Comparison of ENCODE assay signal across 8 cellular contexts in genomic region chr16:12261739-12262453, GRCh38.
DNase-seq lines count a peak whose midpoint lies in the region; ATAC-seq, FAIRE-seq and TF ChIP-seq lines count a peak whose summit lies in the region.
"Not testable (repeated sequence)": the region's sequence is repeated elsewhere in the genome, so short reads cannot be mapped to it uniquely, and the experiment has no call there.

No MANE protein-coding gene starts in this region.

- not testable (repeated sequence) for BruUV-seq in HepG2 (replicated peaks; lab: Mats Ljungman, UMichigan)

- not testable (repeated sequence) for H3K27ac ChIP-seq in A549; RWPE2 (ENCODE audit: poor library complexity, severe bottlenecking); osteoblast (ENCODE audit: low read depth, low read length)
- H3K27ac ChIP-seq in HepG2 (ENCODE audit: extremely low read length, insufficient read depth, low read length): peak overlapping the region; percentile 64

- not testable (repeated sequence) for TF ChIP-seq POLR2A in A549 (IDR thresholded peaks at IDR 0.05; ENCODE audit: low read length); HepG2 (IDR thresholded peaks at IDR 0.05; ENCODE audit: insufficient read depth in 1 of 2, low read depth in 2 of 2, low read length in 2 of 2)

- not testable (repeated sequence) for H3K9me3 ChIP-seq in A549; RWPE2 (ENCODE audit: severe bottlenecking); HepG2 (ENCODE audit: low read length); osteoblast (ENCODE audit: low read depth, low read length)

- TF ChIP-seq RAD21 in A549 (conservative IDR thresholded peaks at IDR 0.05 in 1 of 2, IDR thresholded peaks at IDR 0.05 in 1 of 2); HepG2 (CRISPR knock-in tag; IDR thresholded peaks at IDR 0.05): not testable (repeated sequence)

- not testable (repeated sequence) for ATAC-seq in A549; RWPE2 (ENCODE audit: low read depth)
- peak; percentile 14 for ATAC-seq in HepG2

- H2AFZ ChIP-seq in HepG2 (ENCODE audit: low read length): peak overlapping the region; percentile 8
- not testable (repeated sequence) for H2AFZ ChIP-seq in osteoblast (ENCODE audit: low read length)

- peak overlapping the region in 4 of 5 experiments; percentile 7 to 71 (median 49) for H3K27ac Mint-ChIP-seq in brain

- CTCF ChIA-PET in A549 (lab: Yijun Ruan, JAX): interaction anchor here (1.0 to 1.2 kb wide), 2 partner anchors 51 to 167 kb away, joined by 3 read pairs; no protein-coding TSS in a partner anchor
- CTCF ChIA-PET in HepG2 (lab: Yijun Ruan, JAX; ENCODE audit: low intra/inter-chr PET ratio, low total read pairs): not testable (repeated sequence)

- peak overlapping the region; percentile 30; the same call in 1 of the 3 replicates for H3K4me2 ChIP-seq in A549
- peak overlapping the region; percentile 66 for H3K4me2 ChIP-seq in HepG2 (ENCODE audit: low read depth, low read length)
- H3K4me2 ChIP-seq in osteoblast (ENCODE audit: insufficient read depth, low read length): not testable (repeated sequence)

- peaks cover 73% of the 10 kb centered on the region for H3K4me1 Mint-ChIP-seq in brain

- POLR2A ChIA-PET in A549 (lab: Yijun Ruan, JAX): not testable (repeated sequence)
- POLR2A ChIA-PET in HepG2 (lab: Yijun Ruan, JAX): interaction anchor here (0.8 to 3.9 kb wide), 9 partner anchors 11 to 285 kb away, joined by 3 to 88 read pairs (median 11); partner anchors contain the start of gene SNX29

- H4K20me1 ChIP-seq in HepG2 (ENCODE audit: insufficient read depth, low read length); osteoblast (ENCODE audit: insufficient read depth, low read length): not testable (repeated sequence)

- in situ Hi-C loops in HepG2 (cut with HindIII; ENCODE audit: extremely low pct_ligation_motif_present, low pct_unique_long_range_greater_than_20kb): loop anchor here (5.0 kb wide), 1 partner anchor 35 kb away; no protein-coding TSS in a partner anchor

- H3K4me3 Mint-ChIP-seq in brain: not testable (repeated sequence)

- TF ChIP-seq EP300 in A549 (IDR thresholded peaks at IDR 0.05); HepG2 (IDR thresholded peaks at IDR 0.05; ENCODE audit: low read depth in 2 of 2, low read length in 2 of 2); HepG2 (CRISPR knock-in tag; IDR thresholded peaks at IDR 0.05; ENCODE audit: borderline replicate concordance): not testable (repeated sequence)

- WGBS in A549 (ENCODE audit: missing lambda C conversion rate): 79% methylated on average over 27 of the region's 32 CpGs
- WGBS in HepG2 (ENCODE audit: low lambda C conversion rate): 2% methylated on average over 20 of the region's 32 CpGs

- H3K9me3 Mint-ChIP-seq in brain: not testable (repeated sequence)

- intact Hi-C loops in HepG2 (cut with micrococcal nuclease; ENCODE audit: unreplicated experiment): loop anchor here (1.0 kb wide), 1 partner anchor 27 kb away; no protein-coding TSS in a partner anchor

- not testable (repeated sequence) for FAIRE-seq in A549 (lab: Jason Lieb, UNC)
- peak; percentile 44 for FAIRE-seq in HepG2 (lab: Jason Lieb, UNC)

- H3K4me1 ChIP-seq in A549: peaks cover 15% of the 10 kb centered on the region
- not testable (repeated sequence) for H3K4me1 ChIP-seq in RWPE2 (ENCODE audit: insufficient read depth, poor library complexity, severe bottlenecking); osteoblast (ENCODE audit: insufficient read depth, low read length)
- peaks cover 82% of the 10 kb centered on the region for H3K4me1 ChIP-seq in HepG2 (ENCODE audit: insufficient read depth, low read length)

- H3K36me3 ChIP-seq in RWPE2 (ENCODE audit: low read depth); HepG2 (replicated peaks in 1 of 2; ENCODE audit: control insufficient read depth in 1 of 2, insufficient read depth in 2 of 2, low read length in 2 of 2); osteoblast (ENCODE audit: insufficient read depth, low read length): not testable (repeated sequence)

- H3K27me3 ChIP-seq in RWPE2 (ENCODE audit: insufficient read depth, poor library complexity, severe bottlenecking); HepG2 (ENCODE audit: control insufficient read depth in 1 of 2, insufficient read depth in 2 of 2, low read length in 2 of 2); osteoblast (ENCODE audit: insufficient read depth, low read length): not testable (repeated sequence)

- not testable (repeated sequence) for DNase-seq in A549 (ENCODE audit: low read depth in 1 of 2, low spot score in 1 of 2)
- DNase-seq in DMS153 treated with DMSO at 0.1 percent for 48 hours (lab: John Stamatoyannopoulos, UW; ENCODE audit: unreplicated experiment) (peak; percentile 46), NCI-H2029 (lab: John Stamatoyannopoulos, UW) (peak; percentile 51), NCI-H345 (lab: John Stamatoyannopoulos, UW) (peak; percentile 75), RWPE2 (ENCODE audit: low spot score) (peak; percentile 13), HepG2 (ENCODE audit: low spot score) (peak; percentile 66), osteoblast (ENCODE audit: insufficient read length, low spot score, missing footprints) (peak; percentile 43)

- peak overlapping the region; percentile 12; the same call in 1 of the 2 replicates for H3K9ac ChIP-seq in HepG2 (ENCODE audit: insufficient read depth, low read depth, low read length)

- H3K79me2 ChIP-seq in HepG2 (ENCODE audit: insufficient read depth, low read length); osteoblast (ENCODE audit: insufficient read depth, low read length): not testable (repeated sequence)

- H3K4me3 ChIP-seq in A549; RWPE2 (ENCODE audit: severe bottlenecking); osteoblast (ENCODE audit: insufficient read depth, low read length): not testable (repeated sequence)
- peak overlapping the region; percentile 4 to 49 (median 21) for H3K4me3 ChIP-seq in HepG2 (replicated peaks in 1 of 3; ENCODE audit: insufficient read depth in 1 of 3, low read depth in 2 of 3, low read length in 3 of 3)

- not testable (repeated sequence) for H3K36me3 Mint-ChIP-seq in brain

- not testable (repeated sequence) for H3K27me3 Mint-ChIP-seq in brain

- not testable (repeated sequence) for TF ChIP-seq CTCF in A549 (IDR thresholded peaks at IDR 0.05); RWPE2 (IDR thresholded peaks at IDR 0.05; ENCODE audit: poor library complexity, severe bottlenecking); brain (conservative IDR thresholded peaks at IDR 0.05); HepG2 (CRISPR knock-in tag; IDR thresholded peaks at IDR 0.05); osteoblast (IDR thresholded peaks at IDR 0.05; ENCODE audit: extremely low read depth, low read depth, low read length)

TF ChIP-seq in HepG2, 621 proteins besides CTCF, POLR2A, EP300 and RAD21 (continues in another document):
- peak; percentile 87 for TF ChIP-seq ARNTL (CRISPR knock-in tag; IDR thresholded peaks at IDR 0.05)
- TF ChIP-seq MTF2 (CRISPR knock-in tag; IDR thresholded peaks at IDR 0.05; ENCODE audit: borderline replicate concordance): 0 out of 2 replicates have a peak, but pooled peaks have one; percentile 11
- peak; percentile 78 for TF ChIP-seq MYC (CRISPR knock-in tag; IDR thresholded peaks at IDR 0.05; ENCODE audit: borderline replicate concordance)
- peak; percentile 26; the same call in 1 of the 2 replicates for TF ChIP-seq ZNF331 (CRISPR knock-in tag; IDR thresholded peaks at IDR 0.05)
- TF ChIP-seq ZNF616 (CRISPR knock-in tag; IDR thresholded peaks at IDR 0.05; ENCODE audit: low read depth): 0 out of 2 replicates have a peak, but pooled peaks have one; percentile 13
- TF ChIP-seq HNF1B (CRISPR knock-in tag; IDR thresholded peaks at IDR 0.05): peak; percentile 10; the same call in 1 of the 2 replicates
- 0 out of 2 replicates have a peak, but pooled peaks have one; percentile 2 for TF ChIP-seq ZNF598 (CRISPR knock-in tag; IDR thresholded peaks at IDR 0.05; ENCODE audit: borderline replicate concordance)
- peak; percentile 7; the same call in 1 of the 2 replicates for TF ChIP-seq ZNF747 (CRISPR knock-in tag; IDR thresholded peaks at IDR 0.05; ENCODE audit: borderline replicate concordance)
- TF ChIP-seq KMT2A (CRISPR knock-in tag; IDR thresholded peaks at IDR 0.05): peak; percentile 35; the same call in 1 of the 2 replicates
- TF ChIP-seq LBX2 (CRISPR knock-in tag; IDR thresholded peaks at IDR 0.05; ENCODE audit: borderline replicate concordance): 0 out of 2 replicates have a peak, but pooled peaks have one; percentile 56
- peak; percentile 100 for TF ChIP-seq ZNF446 (CRISPR knock-in tag; IDR thresholded peaks at IDR 0.05)
- peak; percentile 41; the same call in 1 of the 2 replicates for TF ChIP-seq TBX2 (CRISPR knock-in tag; IDR thresholded peaks at IDR 0.05; ENCODE audit: borderline replicate concordance)
- 0 out of 2 replicates have a peak, but pooled peaks have one; percentile 42 for TF ChIP-seq SPEN (CRISPR knock-in tag; IDR thresholded peaks at IDR 0.05; ENCODE audit: low read depth)
- 0 out of 2 replicates have a peak, but pooled peaks have one; percentile 11 for TF ChIP-seq ZNF567 (CRISPR knock-in tag; IDR thresholded peaks at IDR 0.05; ENCODE audit: borderline replicate concordance)
- TF ChIP-seq CCDC6 (CRISPR knock-in tag; IDR thresholded peaks at IDR 0.05): peak; percentile 10; the same call in 1 of the 2 replicates
